ENCODE assay signal across 9 cellular contexts in genomic region chr12:121209221-121209620, GRCh38. TPM values are rescaled to one million over a fixed set of nuclear protein-coding genes. Genes with fewer than 3 reads are reported as not detected.
A peak's percentile ranks its signal among the peaks of the same experiment; 100 is the strongest.
DNase-seq lines count a peak whose midpoint lies in the region; FAIRE-seq and TF ChIP-seq lines count a peak whose summit lies in the region.
"Had no signal": no experiment of that assay in that cellular context is flagged by ENCODE, and none has a peak within 500 bp of the region (broad histone marks: within the 10 kb centered on the region; RNA-seq: fewer than 3 reads in every experiment).

No MANE protein-coding gene starts in this region.

- CTCF ChIA-PET in CD4-positive, alpha-beta memory T cell (lab: Charles Lee; ENCODE audit: partially characterized antibody), result interaction anchor here (0.7 to 1.4 kb wide), 5 partner anchors 18 to 50 kb away, joined by 3 to 5 read pairs (median 3); no protein-coding TSS in a partner anchor

- no peak for DNase-seq in CD4-positive, alpha-beta memory T cell
- no peak for DNase-seq in effector memory CD4-positive, alpha-beta T cell
- DNase-seq in retina (no peak), GM19239 (ENCODE audit: insufficient read length, low spot score) (no peak), ecto neural progenitor cell (ENCODE audit: low spot score) (no peak), GDM1 (lab: John Stamatoyannopoulos, UW) (no peak)

- no peaks in the 10 kb centered on the region for H3K36me3 ChIP-seq in CD4-positive, alpha-beta memory T cell (ENCODE audit: insufficient read depth, low read length)
- H3K36me3 ChIP-seq in KOPT-K1 (ENCODE audit: insufficient read depth, low read length), result peaks cover 19% of the 10 kb centered on the region
- H3K36me3 ChIP-seq in effector memory CD4-positive, alpha-beta T cell (ENCODE audit: control insufficient read depth, insufficient read depth, low read length), result no peaks in the 10 kb centered on the region
- no peaks in the 10 kb centered on the region for H3K36me3 ChIP-seq in parathyroid adenoma (ENCODE audit: control insufficient read depth, insufficient read depth, low read length)

- H3K9me3 Mint-ChIP-seq in CD4-positive, alpha-beta memory T cell, result peaks cover 0 to 1% (median 0%) of the 10 kb centered on the region in 8 donors

- H3K79me2 ChIP-seq in parathyroid adenoma, result no peaks in the 10 kb centered on the region

- H3K36me3 Mint-ChIP-seq in CD4-positive, alpha-beta memory T cell, result peaks cover 1 to 9% of the 10 kb centered on the region in 2 donors

- H3K4me1 Mint-ChIP-seq in CD4-positive, alpha-beta memory T cell, result peaks cover 11 to 39% (median 28%) of the 10 kb centered on the region in 4 donors

- H3K27ac Mint-ChIP-seq in CD4-positive, alpha-beta memory T cell, result peak overlapping the region; percentile 52 to 95 (median 89)

- FAIRE-seq in GM19239 (lab: Jason Lieb, UNC), result no peak
- FAIRE-seq: TTC549 had no signal

- peaks cover 38% of the 10 kb centered on the region for H3K4me1 ChIP-seq in CD4-positive, alpha-beta memory T cell (ENCODE audit: insufficient read depth, low read length)
- H3K4me1 ChIP-seq in effector memory CD4-positive, alpha-beta T cell (ENCODE audit: control insufficient read depth, insufficient read depth, low read length, poor library complexity, severe bottlenecking), result peaks cover 16% of the 10 kb centered on the region
- H3K4me1 ChIP-seq in parathyroid adenoma, result no peaks in the 10 kb centered on the region

- H3K27me3 ChIP-seq in CD4-positive, alpha-beta memory T cell (ENCODE audit: insufficient read depth, low read length), result no peaks in the 10 kb centered on the region
- no peaks in the 10 kb centered on the region for H3K27me3 ChIP-seq in effector memory CD4-positive, alpha-beta T cell (replicated peaks; ENCODE audit: control insufficient read depth, insufficient read depth, low read length, poor library complexity, severe bottlenecking)
- no peaks in the 10 kb centered on the region for H3K27me3 ChIP-seq in parathyroid adenoma (ENCODE audit: control insufficient read depth, insufficient read depth, low read length)

- no peaks in the 10 kb centered on the region for H3K9me3 ChIP-seq in CD4-positive, alpha-beta memory T cell (ENCODE audit: control insufficient read depth in 1 of 2, low read length in 2 of 2)
- H3K9me3 ChIP-seq in KOPT-K1 (ENCODE audit: insufficient read depth, low read length, poor library complexity, severe bottlenecking) (no peaks in the 10 kb centered on the region), parathyroid adenoma (ENCODE audit: control insufficient read depth, low read length) (no peaks in the 10 kb centered on the region)
- H3K9me3 ChIP-seq in effector memory CD4-positive, alpha-beta T cell (ENCODE audit: control insufficient read depth, low read length), result no peaks in the 10 kb centered on the region

- peak overlapping the region in 1 of 2 donors; percentile 54 for H3K4me3 ChIP-seq in CD4-positive, alpha-beta memory T cell (ENCODE audit: low read length in 2 of 2)
- peak overlapping the region; percentile 80 for H3K4me3 ChIP-seq in effector memory CD4-positive, alpha-beta T cell (ENCODE audit: insufficient read depth, low read depth, low read length, poor library complexity, severe bottlenecking)
- H3K4me3 ChIP-seq in parathyroid adenoma (ENCODE audit: low read depth, low read length), result no peak overlapping the region

- no peak for TF ChIP-seq CTCF in parathyroid adenoma (IDR thresholded peaks at IDR 0.05)

- no peak overlapping the region for H3K9ac ChIP-seq in parathyroid adenoma

- peak overlapping the region; percentile 68 to 86 (median 78) for H3K4me3 Mint-ChIP-seq in CD4-positive, alpha-beta memory T cell

- peak overlapping the region; percentile 98 for H2AFZ ChIP-seq in parathyroid adenoma

- peak overlapping the region; percentile 91 for H3K27ac ChIP-seq in CD4-positive, alpha-beta memory T cell (ENCODE audit: low read depth, low read length)
- H3K27ac ChIP-seq in KOPT-K1 (ENCODE audit: low read depth, low read length, poor library complexity, severe bottlenecking) (peak overlapping the region; percentile 78), parathyroid adenoma (peak overlapping the region; percentile 82)
- H3K27ac ChIP-seq in effector memory CD4-positive, alpha-beta T cell (ENCODE audit: insufficient read depth, low read length, poor library complexity, severe bottlenecking), result peak overlapping the region; percentile 93

- intact Hi-C loops in CD4-positive, alpha-beta memory T cell (cut with micrococcal nuclease), result no loop called here

- H3K4me2 ChIP-seq in parathyroid adenoma (ENCODE audit: low read length), result peak overlapping the region; percentile 79

- POLR2A ChIA-PET in CD4-positive, alpha-beta memory T cell (lab: Charles Lee; ENCODE audit: partially characterized antibody), result interaction anchor here (0.5 to 7.8 kb wide), 9 partner anchors 9 to 192 kb away, joined by 3 to 113 read pairs (median 3); no protein-coding TSS in a partner anchor

- H3K27me3 Mint-ChIP-seq in CD4-positive, alpha-beta memory T cell, result no peaks in the 10 kb centered on the region

RNA-seq across cellular contexts. Expression of gene P2RX4, which starts 0.7 kb away (rescaled TPM):
- 10 to 100 TPM; 48.3 to 57.1 TPM for total RNA-seq in CD4-positive, alpha-beta memory T cell
- polyA plus RNA-seq in CD4-positive, alpha-beta memory T cell, result 10 to 100 TPM; 35.4 to 66.0 TPM
